20 cellular contexts compared by ENCODE assay signal in the genomic region with DNA sequence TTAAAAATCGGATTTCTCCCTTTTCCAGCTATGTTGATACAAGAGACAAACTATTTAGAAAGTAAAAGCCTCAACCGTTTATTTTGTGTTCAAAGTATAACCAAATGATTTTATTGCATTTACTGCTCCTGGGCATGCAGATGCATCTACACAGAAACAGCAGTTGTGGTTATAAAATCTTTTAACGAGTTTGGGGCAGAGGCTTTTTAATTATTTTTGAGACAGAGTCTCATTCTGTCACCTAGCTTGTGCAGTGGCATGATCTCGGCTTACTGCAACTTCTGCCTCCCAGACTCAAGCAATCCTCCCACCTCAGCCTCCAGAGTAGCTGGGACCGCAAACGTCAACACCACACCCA. TPM values are rescaled to one million over a fixed set of nuclear protein-coding genes. Genes with fewer than 3 reads are reported as not detected.
A peak's percentile ranks its signal among the peaks of the same experiment; 100 is the strongest.
DNase-seq lines count a peak whose midpoint lies in the region; ATAC-seq and TF ChIP-seq lines count a peak whose summit lies in the region.
"Had no signal": no experiment of that assay in that cellular context is flagged by ENCODE, and none has a peak within 500 bp of the region (broad histone marks: within the 10 kb centered on the region; RNA-seq: fewer than 3 reads in every experiment).

No MANE protein-coding gene starts in this region.

- H3K9me3 ChIP-seq in CD8-positive, alpha-beta T cell (ENCODE audit: low read length) = no peaks in the 10 kb centered on the region
- H3K9me3 ChIP-seq in KOPT-K1 (ENCODE audit: insufficient read depth, low read length, poor library complexity, severe bottlenecking) (no peaks in the 10 kb centered on the region), colonic mucosa (no peaks in the 10 kb centered on the region)
- H3K9me3 ChIP-seq: BE2C had no signal

- intact Hi-C loops in CD8-positive, alpha-beta T cell (cut with DNase I, micrococcal nuclease) = no loop called here
- intact Hi-C loops in colonic mucosa (cut with DNase I) = no loop called here

- H3K27ac Mint-ChIP-seq in CD8-positive, alpha-beta T cell = peak overlapping the region; percentile 30
- H3K27ac Mint-ChIP-seq in nephron progenitor cell = peak overlapping the region; percentile 68

- H3K4me1 ChIP-seq in CD8-positive, alpha-beta T cell (ENCODE audit: insufficient read depth, low read length) = peaks cover 13% of the 10 kb centered on the region
- H3K4me1 ChIP-seq in colonic mucosa = no peaks in the 10 kb centered on the region
- H3K4me1 ChIP-seq: BE2C had no signal

- no peak for TF ChIP-seq CTCF in CD8-positive, alpha-beta T cell (IDR thresholded peaks at IDR 0.05)
- TF ChIP-seq CTCF in colonic mucosa (IDR thresholded peaks at IDR 0.05) (no peak), nephron progenitor cell (IDR thresholded peaks at IDR 0.05) (no peak)

- H3K9ac ChIP-seq in colonic mucosa (ENCODE audit: low read depth in 2 of 2, low read length in 2 of 2) = peak overlapping the region in 1 of 2 donors; percentile 46

- no peaks in the 10 kb centered on the region for H3K9me3 Mint-ChIP-seq in CD8-positive, alpha-beta T cell
- no peaks in the 10 kb centered on the region for H3K9me3 Mint-ChIP-seq in nephron progenitor cell

- no peaks in the 10 kb centered on the region for H3K27me3 Mint-ChIP-seq in CD8-positive, alpha-beta T cell (ENCODE audit: low read depth)
- peaks cover 9% of the 10 kb centered on the region for H3K27me3 Mint-ChIP-seq in nephron progenitor cell (ENCODE audit: low read depth, poor library complexity)
- H3K27me3 Mint-ChIP-seq: CD4-positive, CD25-positive, alpha-beta regulatory T cell had no signal

- H3K4me3 Mint-ChIP-seq in CD8-positive, alpha-beta T cell = no peak overlapping the region
- no peak overlapping the region for H3K4me3 Mint-ChIP-seq in nephron progenitor cell
- H3K4me3 Mint-ChIP-seq: CD4-positive, CD25-positive, alpha-beta regulatory T cell had no signal

- no peak for DNase-seq in CD8-positive, alpha-beta T cell
- DNase-seq in colonic mucosa (no peak), nephron progenitor cell (no peak), mesenteric fat pad (ENCODE audit: low spot score) (no peak), NOMO-1 (lab: John Stamatoyannopoulos, UW; ENCODE audit: unreplicated experiment in 2 of 2) (no peak)
- DNase-seq: BE2C; CD4-positive, CD25-positive, alpha-beta regulatory T cell; GF-D8; HCEC 1CT; KG1; NCI-H187; NCI-H2107; NCI-H510A treated with DMSO at 0.1 percent for 48 hours; NCI-H82; SHP77 had no signal

- no peak overlapping the region for H3K4me3 ChIP-seq in CD8-positive, alpha-beta T cell (ENCODE audit: low read depth, low read length)
- no peak overlapping the region for H3K4me3 ChIP-seq in colonic mucosa

- H3K27ac ChIP-seq in CD8-positive, alpha-beta T cell (ENCODE audit: low read depth, low read length) = no peak overlapping the region
- H3K27ac ChIP-seq in KOPT-K1 (ENCODE audit: low read depth, low read length, poor library complexity, severe bottlenecking) (peak overlapping the region; percentile 62), colonic mucosa (peak overlapping the region; percentile 51)

- no peaks in the 10 kb centered on the region for H3K27me3 ChIP-seq in CD8-positive, alpha-beta T cell (ENCODE audit: insufficient read depth, low read length)
- H3K27me3 ChIP-seq in colonic mucosa = no peaks in the 10 kb centered on the region
- H3K27me3 ChIP-seq: BE2C had no signal

- POLR2A ChIA-PET in CD8-positive, alpha-beta T cell (lab: Charles Lee) = interaction anchor here (1.5 kb wide), 1 partner anchor 35 kb away, joined by 4 read pairs; no protein-coding TSS in a partner anchor

- no peak for ATAC-seq in CD8-positive, alpha-beta T cell
- ATAC-seq in HG03108 (IDR thresholded peaks at IDR 0.05; ENCODE audit: unreplicated experiment) = no peak
- ATAC-seq: HepG2 had no signal

- peaks cover 41% of the 10 kb centered on the region for H3K36me3 Mint-ChIP-seq in CD8-positive, alpha-beta T cell
- H3K36me3 Mint-ChIP-seq in nephron progenitor cell (ENCODE audit: low read depth) = peaks cover 67% of the 10 kb centered on the region

- H3K4me1 Mint-ChIP-seq in CD8-positive, alpha-beta T cell (ENCODE audit: low read depth) = peaks cover 19% of the 10 kb centered on the region
- peaks cover 22% of the 10 kb centered on the region for H3K4me1 Mint-ChIP-seq in nephron progenitor cell

- peaks cover 4% of the 10 kb centered on the region for H3K36me3 ChIP-seq in CD8-positive, alpha-beta T cell (ENCODE audit: insufficient read depth, low read length)
- H3K36me3 ChIP-seq in KOPT-K1 (ENCODE audit: insufficient read depth, low read length) = peaks cover 50% of the 10 kb centered on the region
- H3K36me3 ChIP-seq in colonic mucosa = no peaks in the 10 kb centered on the region

- CTCF ChIA-PET in CD8-positive, alpha-beta T cell (lab: Charles Lee) = interaction anchor here (1.1 kb wide), 1 partner anchor 92 kb away, joined by 3 read pairs; no protein-coding TSS in a partner anchor

RNA-seq across cellular contexts. Expression of gene ZNF496, which starts 33.6 kb away (rescaled TPM):
- total RNA-seq in CD8-positive, alpha-beta T cell = 10 to 100 TPM; 43.4 to 47.2 TPM
- total RNA-seq in colonic mucosa (10 to 100 TPM; 11.7 to 15.6 TPM), mesenteric fat pad (14.4 TPM)

RNA-seq across cellular contexts. Expression of gene VN1R5, which starts 42.2 kb away (rescaled TPM):
- total RNA-seq in CD8-positive, alpha-beta T cell = not detected
- total RNA-seq in colonic mucosa (not detected), mesenteric fat pad (not detected)
- total RNA-seq: CD4-positive, CD25-positive, alpha-beta regulatory T cell; HepG2; M059J; RPMI7951 had no signal
